ENCODE assay signal across 8 cellular contexts in the genomic region with DNA sequence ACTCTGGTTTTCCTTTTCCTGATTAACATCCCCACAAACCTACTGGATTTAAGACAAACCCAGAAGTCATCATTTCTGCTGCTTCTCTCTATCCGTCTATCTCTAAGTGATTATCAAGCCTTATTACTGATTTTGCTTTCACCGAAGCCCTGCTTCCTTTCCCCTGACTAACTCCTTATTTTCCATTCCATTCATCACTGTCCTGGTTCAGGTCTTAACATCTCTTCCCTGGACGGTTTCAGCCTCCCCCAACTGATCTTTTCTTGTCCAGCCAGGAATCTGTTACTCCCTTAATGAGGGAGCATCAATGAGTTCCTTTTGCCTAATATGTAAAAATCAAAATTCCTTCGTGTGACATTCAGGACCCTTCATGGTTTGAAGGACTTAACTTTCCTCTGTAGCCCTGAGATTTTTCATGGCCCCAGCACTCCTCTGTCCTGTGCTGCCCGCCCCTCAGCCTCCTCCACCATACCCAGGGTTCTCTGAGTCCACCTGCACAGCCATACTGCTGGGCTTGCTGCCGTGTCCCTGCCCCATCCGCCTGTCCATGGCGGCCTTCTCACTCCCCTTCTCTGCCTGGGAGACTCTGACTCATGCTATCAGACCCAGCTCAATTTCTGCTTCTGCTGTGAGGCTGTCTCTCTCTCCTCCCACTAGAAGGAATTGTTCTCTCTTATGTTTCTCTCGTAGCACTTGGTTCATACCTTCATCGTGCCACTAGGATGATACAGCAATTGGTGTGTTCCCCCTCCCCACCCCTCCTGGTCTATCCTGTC.
DNase-seq lines count a peak whose midpoint lies in the region; ATAC-seq, FAIRE-seq and TF ChIP-seq lines count a peak whose summit lies in the region.

No MANE protein-coding gene starts in this region.

- H3K9me3 Mint-ChIP-seq in activated CD4-positive, alpha-beta T cell treated with anti-CD3 and anti-CD28 coated beads, Interleukin-2, amount 10 ng/mL, durations not matched to agents 7 days and 5 days: peaks cover 4% of the 10 kb centered on the region
- no peaks in the 10 kb centered on the region for H3K9me3 Mint-ChIP-seq in activated T-helper 17 cell treated with anti-CD3 and anti-CD28 coated beads, Interleukin-2, amount 50 U/mL, for 72 hours

- no peak overlapping the region for H3K4me3 ChIP-seq in thyroid gland (replicated peaks in 1 of 3)

- H3K27me3 ChIP-seq in thyroid gland: no peaks in the 10 kb centered on the region

- TF ChIP-seq CTCF in thyroid gland (IDR thresholded peaks at IDR 0.05): no peak

- FAIRE-seq in GM12892 (lab: Jason Lieb, UNC): no peak

- peak; percentile 3 for ATAC-seq in activated T-helper 17 cell treated with anti-CD3 and anti-CD28 coated beads, Interleukin-2, amount 50 U/mL, for 72 hours (replicated peaks)

- H3K27me3 Mint-ChIP-seq in activated CD4-positive, alpha-beta T cell treated with anti-CD3 and anti-CD28 coated beads, Interleukin-2, amount 10 ng/mL, durations not matched to agents 7 days and 5 days: no peaks in the 10 kb centered on the region
- H3K27me3 Mint-ChIP-seq in activated T-helper 17 cell treated with anti-CD3 and anti-CD28 coated beads, Interleukin-2, amount 50 U/mL, for 72 hours: no peaks in the 10 kb centered on the region

- TF ChIP-seq POLR2A in thyroid gland (IDR thresholded peaks at IDR 0.05) (no peak), GM12892 (IDR thresholded peaks at IDR 0.05; ENCODE audit: low read depth, low read length) (no peak)

- H3K27ac ChIP-seq in thyroid gland: peak overlapping the region; percentile 86 to 98 (median 94)

- POLR2A ChIA-PET in activated CD4-positive, alpha-beta T cell treated with anti-CD3 and anti-CD28 coated beads, Interleukin-2, amount 10 ng/mL, durations not matched to agents 7 days and 5 days (lab: Charles Lee): no interaction called here

- DNase-seq in activated CD4-positive, alpha-beta T cell treated with anti-CD3 and anti-CD28 coated beads, Interleukin-2, amount 10 ng/mL, durations not matched to agents 7 days and 5 days: no peak
- no peak for DNase-seq in activated CD4-positive, alpha-beta T cell treated with anti-CD3 and anti-CD28 coated beads, Interleukin-2, amount 50 U/mL, for 1 hour
- peak; percentile 95 for DNase-seq in iris pigment epithelial cell (ENCODE audit: low read depth)
- DNase-seq in thyroid gland: peak in 1 of 2 donors; percentile 29
- DNase-seq in GM12892 (ENCODE audit: insufficient read length): no peak
- DNase-seq in NCI-H1105 (lab: John Stamatoyannopoulos, UW): no peak
- DNase-seq in DMS153 (lab: John Stamatoyannopoulos, UW): no peak

- H3K27ac Mint-ChIP-seq in activated CD4-positive, alpha-beta T cell treated with anti-CD3 and anti-CD28 coated beads, Interleukin-2, amount 10 ng/mL, durations not matched to agents 7 days and 5 days: peak overlapping the region; percentile 50
- H3K27ac Mint-ChIP-seq in activated T-helper 17 cell treated with anti-CD3 and anti-CD28 coated beads, Interleukin-2, amount 50 U/mL, for 72 hours: peak overlapping the region; percentile 92

- intact Hi-C loops in thyroid gland (cut with DNase I): no loop called here

- H3K9me3 ChIP-seq in thyroid gland: no peaks in the 10 kb centered on the region

- H3K4me1 ChIP-seq in thyroid gland: peaks cover 57 to 76% of the 10 kb centered on the region in 2 donors

- H3K4me3 Mint-ChIP-seq in activated CD4-positive, alpha-beta T cell treated with anti-CD3 and anti-CD28 coated beads, Interleukin-2, amount 10 ng/mL, durations not matched to agents 7 days and 5 days: no peak overlapping the region
- peak overlapping the region; percentile 86 for H3K4me3 Mint-ChIP-seq in activated T-helper 17 cell treated with anti-CD3 and anti-CD28 coated beads, Interleukin-2, amount 50 U/mL, for 72 hours

- H3K36me3 ChIP-seq in thyroid gland: no peaks in the 10 kb centered on the region

- peaks cover 69% of the 10 kb centered on the region for H3K36me3 Mint-ChIP-seq in activated CD4-positive, alpha-beta T cell treated with anti-CD3 and anti-CD28 coated beads, Interleukin-2, amount 10 ng/mL, durations not matched to agents 7 days and 5 days (ENCODE audit: low read depth)
- peaks cover 93% of the 10 kb centered on the region for H3K36me3 Mint-ChIP-seq in activated T-helper 17 cell treated with anti-CD3 and anti-CD28 coated beads, Interleukin-2, amount 50 U/mL, for 72 hours (ENCODE audit: low read depth)

- peaks cover 81% of the 10 kb centered on the region for H3K4me1 Mint-ChIP-seq in activated CD4-positive, alpha-beta T cell treated with anti-CD3 and anti-CD28 coated beads, Interleukin-2, amount 10 ng/mL, durations not matched to agents 7 days and 5 days
- peaks cover 74% of the 10 kb centered on the region for H3K4me1 Mint-ChIP-seq in activated T-helper 17 cell treated with anti-CD3 and anti-CD28 coated beads, Interleukin-2, amount 50 U/mL, for 72 hours

- 74 to 78% methylated on average over 10 of the region's 10 CpGs for WGBS in thyroid gland, 2 donors

- CTCF ChIA-PET in activated CD4-positive, alpha-beta T cell treated with anti-CD3 and anti-CD28 coated beads, Interleukin-2, amount 10 ng/mL, durations not matched to agents 7 days and 5 days (lab: Charles Lee): interaction anchor here (1.3 kb wide), 1 partner anchor 24 kb away, joined by 4 read pairs; no protein-coding TSS in a partner anchor
